ENCODE assay signal across 8 cellular contexts in genomic region chr18:44579028-44579692, GRCh38.
A peak's percentile ranks its signal among the peaks of the same experiment; 100 is the strongest.
DNase-seq lines count a peak whose midpoint lies in the region; ATAC-seq and TF ChIP-seq lines count a peak whose summit lies in the region.

No MANE protein-coding gene starts in this region.

- no peaks in the 10 kb centered on the region for H3K9me3 ChIP-seq in A673 (ENCODE audit: low read depth, low read length, poor library complexity, severe bottlenecking)

- H3K4me3 Mint-ChIP-seq in chondrocyte (ENCODE audit: unreplicated experiment) (no peak overlapping the region), progenitor cell of endocrine pancreas (ENCODE audit: low read depth) (no peak overlapping the region)

- H3K27me3 Mint-ChIP-seq in chondrocyte (ENCODE audit: low read depth) (no peaks in the 10 kb centered on the region), progenitor cell of endocrine pancreas (no peaks in the 10 kb centered on the region)

- H3K36me3 ChIP-seq in A673 (ENCODE audit: insufficient read depth, low read length, poor library complexity, severe bottlenecking) = no peaks in the 10 kb centered on the region

- peaks cover 34% of the 10 kb centered on the region for H3K4me1 Mint-ChIP-seq in chondrocyte (ENCODE audit: low read depth)
- no peaks in the 10 kb centered on the region for H3K4me1 Mint-ChIP-seq in progenitor cell of endocrine pancreas (ENCODE audit: low read depth)

- H3K9me3 Mint-ChIP-seq in chondrocyte (ENCODE audit: low read depth) = no peaks in the 10 kb centered on the region
- H3K9me3 Mint-ChIP-seq in progenitor cell of endocrine pancreas (ENCODE audit: low read depth) = peaks cover 6% of the 10 kb centered on the region

- H3K4me3 ChIP-seq in A673 (ENCODE audit: low read depth, low read length, poor library complexity, severe bottlenecking) = no peak overlapping the region

- H3K27ac ChIP-seq in A673 (ENCODE audit: low read depth, low read length, poor library complexity, severe bottlenecking) = no peak overlapping the region

- DNase-seq in A673 (ENCODE audit: low spot score) (peak; percentile 76), chondrocyte (ENCODE audit: low spot score) (no peak), progenitor cell of endocrine pancreas (ENCODE audit: low spot score, unreplicated experiment) (no peak), NCI-H510A treated with DMSO at 0.1 percent for 48 hours (lab: John Stamatoyannopoulos, UW) (no peak)
- no peak for DNase-seq in activated naive CD4-positive, alpha-beta T cell treated with Interleukin-2 at 50 U/mL for 16 hours

- peak; percentile 73 for TF ChIP-seq CTCF in A673 (conservative IDR thresholded peaks at IDR 0.05; ENCODE audit: low read depth, low read length)
- TF ChIP-seq CTCF in LNCAP (IDR thresholded peaks at IDR 0.05) = peak; percentile 67
- peak; percentile 78 for TF ChIP-seq CTCF in chondrocyte (IDR thresholded peaks at IDR 0.05)
- peak; percentile 62 for TF ChIP-seq CTCF in progenitor cell of endocrine pancreas (IDR thresholded peaks at IDR 0.05; ENCODE audit: unreplicated experiment)

- intact Hi-C loops in A673 (cut with micrococcal nuclease; ENCODE audit: unreplicated experiment) = no loop called here

- H3K4me1 ChIP-seq in A673 (ENCODE audit: insufficient read depth, low read length, poor library complexity, severe bottlenecking) = peaks cover 5% of the 10 kb centered on the region

- H3K36me3 Mint-ChIP-seq in chondrocyte (ENCODE audit: low read depth) = no peaks in the 10 kb centered on the region
- no peaks in the 10 kb centered on the region for H3K36me3 Mint-ChIP-seq in progenitor cell of endocrine pancreas (ENCODE audit: insufficient read depth)

- peak overlapping the region; percentile 86 for H3K27ac Mint-ChIP-seq in chondrocyte (ENCODE audit: unreplicated experiment)
- H3K27ac Mint-ChIP-seq in progenitor cell of endocrine pancreas = no peak overlapping the region

- H3K27me3 ChIP-seq in A673 (replicated peaks; ENCODE audit: insufficient read depth, low read depth, low read length, poor library complexity) = no peaks in the 10 kb centered on the region

- CTCF ChIA-PET in A673 (lab: Charles Lee) = no interaction called here

- no TSS peak for BruUV-seq in A673 (replicated peaks; lab: Mats Ljungman, UMichigan)

- ATAC-seq in GM18502 (IDR thresholded peaks at IDR 0.05; ENCODE audit: poor library complexity, unreplicated experiment) (peak; percentile 56), GM19455 (IDR thresholded peaks at IDR 0.05; ENCODE audit: unreplicated experiment) (no peak)

- POLR2A ChIA-PET in A673 (lab: Charles Lee; ENCODE audit: low non-redundant PET) = no interaction called here
